8 cellular contexts compared by ENCODE assay signal in the genomic region with DNA sequence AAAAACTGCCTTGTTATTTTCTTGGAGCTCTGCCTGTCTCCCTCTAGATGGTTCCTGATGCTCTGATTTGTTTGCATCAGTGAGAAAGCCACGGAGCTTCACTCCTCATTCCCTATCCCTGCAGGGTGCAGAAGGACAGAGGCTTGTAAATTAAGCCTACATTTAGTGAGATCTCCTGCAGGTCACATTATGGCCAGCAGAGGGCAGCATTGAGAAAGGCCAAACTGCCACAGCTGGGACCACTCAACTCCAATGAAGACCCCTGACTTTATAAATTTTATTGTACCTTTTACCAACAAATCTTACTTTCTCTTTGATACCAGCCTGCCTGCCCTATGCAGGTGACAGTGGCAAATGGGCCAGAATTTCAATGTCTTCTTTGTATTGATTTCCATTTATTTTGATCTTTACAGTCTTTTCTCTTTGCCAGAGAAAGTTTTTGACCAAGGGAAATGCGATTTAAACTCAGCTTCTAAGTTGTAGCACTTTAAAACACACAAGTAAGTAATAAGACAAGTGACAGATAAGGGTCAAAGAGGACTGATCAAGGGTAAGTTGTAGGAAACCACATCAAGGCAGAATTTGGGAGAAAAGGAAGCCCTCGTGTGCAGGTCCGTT.
DNase-seq lines count a peak whose midpoint lies in the region; ATAC-seq and TF ChIP-seq lines count a peak whose summit lies in the region.

No MANE protein-coding gene starts in this region.

- H3K4me1 ChIP-seq in fibroblast of lung (ENCODE audit: control insufficient read depth, extremely low read depth, insufficient read depth, low read length): no peaks in the 10 kb centered on the region
- H3K4me1 ChIP-seq in neural progenitor cell: peaks cover 20% of the 10 kb centered on the region
- no peaks in the 10 kb centered on the region for H3K4me1 ChIP-seq in uterus

- H3K9me3 Mint-ChIP-seq in neural progenitor cell: no peaks in the 10 kb centered on the region

- no peak overlapping the region for H3K4me2 ChIP-seq in fibroblast of lung (ENCODE audit: extremely low read depth, insufficient read depth, low read length)
- no peak overlapping the region for H3K4me2 ChIP-seq in neural progenitor cell

- no peaks in the 10 kb centered on the region for H3K36me3 Mint-ChIP-seq in neural progenitor cell

- intact Hi-C loops in uterus (cut with DNase I; ENCODE audit: low total_unique reads): no loop called here

- no peaks in the 10 kb centered on the region for H3F3A ChIP-seq in neural progenitor cell (ENCODE audit: low read depth)

- H4K20me1 ChIP-seq in fibroblast of lung (ENCODE audit: control insufficient read depth, extremely low read depth, insufficient read depth, low read length) (no peaks in the 10 kb centered on the region), neural progenitor cell (ENCODE audit: low read depth) (no peaks in the 10 kb centered on the region)

- no peaks in the 10 kb centered on the region for H3K36me3 ChIP-seq in fibroblast of lung (ENCODE audit: control insufficient read depth, insufficient read depth, low read length)
- no peaks in the 10 kb centered on the region for H3K36me3 ChIP-seq in neural progenitor cell
- no peaks in the 10 kb centered on the region for H3K36me3 ChIP-seq in uterus

- DNase-seq in EH (ENCODE audit: low read depth): peak; percentile 3
- peak; percentile 3 for DNase-seq in HuH-7.5 (ENCODE audit: low spot score)
- peak; percentile 55 to 62 for DNase-seq in activated CD4-positive, alpha-beta T cell treated with anti-CD3 and anti-CD28 coated beads, Interleukin-2, amount 50 U/mL, for 48 hours
- peak in 1 of 2 donors; percentile 14 for DNase-seq in fibroblast of lung (ENCODE audit: low read depth in 2 of 2)
- peak; percentile 70 for DNase-seq in neural progenitor cell (ENCODE audit: low spot score)
- peak; percentile 37 to 49 for DNase-seq in uterus

- TF ChIP-seq POLR2A in uterus (IDR thresholded peaks at IDR 0.05): no peak

- H3K9me3 ChIP-seq in fibroblast of lung (ENCODE audit: control insufficient read depth, insufficient read depth, low read depth, low read length) (no peaks in the 10 kb centered on the region), neural progenitor cell (ENCODE audit: low read depth) (no peaks in the 10 kb centered on the region), uterus (no peaks in the 10 kb centered on the region)

- H3K4me3 Mint-ChIP-seq in neural progenitor cell: no peak overlapping the region

- H3K27ac Mint-ChIP-seq in neural progenitor cell: peak overlapping the region; percentile 43

- H2AFZ ChIP-seq in fibroblast of lung (ENCODE audit: low read length) (no peak overlapping the region), neural progenitor cell (replicated peaks) (no peak overlapping the region)

- peaks cover 27% of the 10 kb centered on the region for H3K4me1 Mint-ChIP-seq in neural progenitor cell

- H3K27ac ChIP-seq in fibroblast of lung (ENCODE audit: insufficient read depth, low read length) (no peak overlapping the region), neural progenitor cell (no peak overlapping the region), uterus (no peak overlapping the region)

- TF ChIP-seq CTCF in fibroblast of lung (conservative IDR thresholded peaks at IDR 0.05 in 1 of 2, IDR thresholded peaks at IDR 0.05 in 1 of 2; ENCODE audit: low read depth in 1 of 2, low read length in 2 of 2) (peak; percentile 31 to 76), neural progenitor cell (IDR thresholded peaks at IDR 0.05) (peak; percentile 96), uterus (IDR thresholded peaks at IDR 0.05) (peak; percentile 39 to 72 (median 62))

- H3K4me3 ChIP-seq in fibroblast of lung (replicated peaks in 1 of 4; ENCODE audit: control extremely low read depth in 1 of 4, insufficient read depth in 1 of 4, low read depth in 3 of 4, low read length in 4 of 4) (no peak overlapping the region), neural progenitor cell (no peak overlapping the region), uterus (no peak overlapping the region)

- no peak overlapping the region for H3K9ac ChIP-seq in fibroblast of lung (ENCODE audit: insufficient read depth, low read length)
- H3K9ac ChIP-seq in neural progenitor cell: no peak overlapping the region

- H3K27me3 ChIP-seq in fibroblast of lung (ENCODE audit: control insufficient read depth, insufficient read depth, low read length): no peaks in the 10 kb centered on the region
- no peaks in the 10 kb centered on the region for H3K27me3 ChIP-seq in neural progenitor cell
- H3K27me3 ChIP-seq in uterus: no peaks in the 10 kb centered on the region

- peaks cover 1% of the 10 kb centered on the region for H3K27me3 Mint-ChIP-seq in neural progenitor cell (ENCODE audit: insufficient read depth, low read depth)

- no peaks in the 10 kb centered on the region for H3K79me2 ChIP-seq in fibroblast of lung (ENCODE audit: control insufficient read depth, insufficient read depth, low read length)
- H3K79me2 ChIP-seq in neural progenitor cell (ENCODE audit: low read depth): no peaks in the 10 kb centered on the region

- peak; percentile 79 for ATAC-seq in GM19452 (IDR thresholded peaks at IDR 0.05; ENCODE audit: unreplicated experiment)
- ATAC-seq in GM18861 (IDR thresholded peaks at IDR 0.05; ENCODE audit: unreplicated experiment): no peak
